9 cellular contexts compared by ENCODE assay signal in genomic region chr12:8031017-8031416, GRCh38. TPM values are rescaled to one million over a fixed set of nuclear protein-coding genes. Genes with fewer than 3 reads are reported as not detected.
A peak's percentile ranks its signal among the peaks of the same experiment; 100 is the strongest.
DNase-seq lines count a peak whose midpoint lies in the region; ATAC-seq and TF ChIP-seq lines count a peak whose summit lies in the region.
"Not testable (repeated sequence)": the region's sequence is repeated elsewhere in the genome, so short reads cannot be mapped to it uniquely, and the experiment has no call there.
"Had no signal": no experiment of that assay in that cellular context is flagged by ENCODE, and none has a peak within 500 bp of the region (broad histone marks: within the 10 kb centered on the region; RNA-seq: fewer than 3 reads in every experiment).

No MANE protein-coding gene starts in this region.

- TF ChIP-seq CTCF in Caco-2 (IDR thresholded peaks at IDR 0.05; ENCODE audit: insufficient read depth in 1 of 2, low read depth in 1 of 2, low read length in 1 of 2, severe bottlenecking in 1 of 2, unreplicated experiment in 1 of 2); activated CD8-positive, alpha-beta T cell treated with anti-CD3 and anti-CD28 coated beads for 36 hours (IDR thresholded peaks at IDR 0.05); endodermal cell (conservative IDR thresholded peaks at IDR 0.05); nephron (IDR thresholded peaks at IDR 0.05; ENCODE audit: unreplicated experiment in 3 of 3); sigmoid colon (IDR thresholded peaks at IDR 0.05); type B pancreatic cell (conservative IDR thresholded peaks at IDR 0.05): not testable (repeated sequence)

- H3K36me3 Mint-ChIP-seq in Caco-2 (ENCODE audit: insufficient read depth, unreplicated experiment) = peaks cover 21% of the 10 kb centered on the region
- not testable (repeated sequence) for H3K36me3 Mint-ChIP-seq in T-cell; activated CD8-positive, alpha-beta T cell treated with anti-CD3 and anti-CD28 coated beads for 36 hours (ENCODE audit: low read depth); activated naive CD8-positive, alpha-beta T cell treated with anti-CD3 and anti-CD28 coated beads, Interleukin-2, amount 50 U/mL, for 24 hours (ENCODE audit: low read depth); endodermal cell (ENCODE audit: low read depth); nephron (ENCODE audit: low read depth); type B pancreatic cell

- H3K4me1 Mint-ChIP-seq in Caco-2 (ENCODE audit: low read depth, unreplicated experiment) (peaks cover 36% of the 10 kb centered on the region), T-cell (peaks cover 42 to 48% (median 42%) of the 10 kb centered on the region in 3 donors), endodermal cell (peaks cover 37% of the 10 kb centered on the region), nephron (peaks cover 37% of the 10 kb centered on the region), type B pancreatic cell (ENCODE audit: unreplicated experiment) (peaks cover 15% of the 10 kb centered on the region)
- peaks cover 38% of the 10 kb centered on the region for H3K4me1 Mint-ChIP-seq in activated CD8-positive, alpha-beta T cell treated with anti-CD3 and anti-CD28 coated beads for 36 hours (ENCODE audit: low read depth)
- H3K4me1 Mint-ChIP-seq in activated naive CD8-positive, alpha-beta T cell treated with anti-CD3 and anti-CD28 coated beads, Interleukin-2, amount 50 U/mL, for 24 hours = peaks cover 52% of the 10 kb centered on the region

- H3K27me3 Mint-ChIP-seq in Caco-2 (ENCODE audit: insufficient read depth, unreplicated experiment); T-cell; activated CD8-positive, alpha-beta T cell treated with anti-CD3 and anti-CD28 coated beads for 36 hours; activated naive CD8-positive, alpha-beta T cell treated with anti-CD3 and anti-CD28 coated beads, Interleukin-2, amount 50 U/mL, for 24 hours; endodermal cell (ENCODE audit: insufficient read depth); nephron (ENCODE audit: low read depth); type B pancreatic cell: not testable (repeated sequence)

- WGBS in endodermal cell (ENCODE audit: insufficient coverage in 1 of 2, insufficient read length in 1 of 2), 2 experiments = 90 to 95% methylated on average over 7 to 23 of the region's 23 CpGs
- 96 to 97% methylated on average over 23 of the region's 23 CpGs for WGBS in sigmoid colon, 2 donors

- H3K9ac ChIP-seq in endodermal cell (ENCODE audit: extremely low read depth, low read length, poor library complexity, severe bottlenecking) = not testable (repeated sequence)

- TF ChIP-seq POLR2A in sigmoid colon (IDR thresholded peaks at IDR 0.05) = not testable (repeated sequence)

- CTCF ChIA-PET in Caco-2 (lab: Charles Lee); T-cell (lab: Charles Lee): not testable (repeated sequence)
- CTCF ChIA-PET in activated CD8-positive, alpha-beta T cell treated with anti-CD3 and anti-CD28 coated beads for 36 hours (lab: Charles Lee) = interaction anchor here (1.3 kb wide), 1 partner anchor 13 kb away, joined by 3 read pairs; no protein-coding TSS in a partner anchor

- intact Hi-C loops in Caco-2 (cut with micrococcal nuclease; ENCODE audit: unreplicated experiment); activated CD8-positive, alpha-beta T cell treated with anti-CD3 and anti-CD28 coated beads for 36 hours (cut with micrococcal nuclease); sigmoid colon (cut with DNase I): not testable (repeated sequence)

- H3K4me3 Mint-ChIP-seq in Caco-2 (ENCODE audit: unreplicated experiment) (peak overlapping the region; percentile 89), T-cell (peak overlapping the region in 2 of 3 donors; percentile 39 to 88), endodermal cell (peak overlapping the region; percentile 74), nephron (peak overlapping the region; percentile 81 to 83 (median 82)), type B pancreatic cell (peak overlapping the region; percentile 74)
- peak overlapping the region; percentile 35 for H3K4me3 Mint-ChIP-seq in activated CD8-positive, alpha-beta T cell treated with anti-CD3 and anti-CD28 coated beads for 36 hours
- peak overlapping the region; percentile 84 for H3K4me3 Mint-ChIP-seq in activated naive CD8-positive, alpha-beta T cell treated with anti-CD3 and anti-CD28 coated beads, Interleukin-2, amount 50 U/mL, for 24 hours

- POLR2A ChIA-PET in Caco-2 (lab: Charles Lee); activated CD8-positive, alpha-beta T cell treated with anti-CD3 and anti-CD28 coated beads for 36 hours (lab: Charles Lee): not testable (repeated sequence)
- POLR2A ChIA-PET in T-cell (lab: Charles Lee) = interaction anchor here in 1 of 2 donors (0.7 kb wide), 1 partner anchor 51 kb away, joined by 9 read pairs; no protein-coding TSS in a partner anchor

- H3K9me3 ChIP-seq in Caco-2; endodermal cell (ENCODE audit: control insufficient read depth, low read length); sigmoid colon: not testable (repeated sequence)

- not testable (repeated sequence) for H3K27ac Mint-ChIP-seq in Caco-2 (ENCODE audit: unreplicated experiment); T-cell; activated CD8-positive, alpha-beta T cell treated with anti-CD3 and anti-CD28 coated beads for 36 hours; activated naive CD8-positive, alpha-beta T cell treated with anti-CD3 and anti-CD28 coated beads, Interleukin-2, amount 50 U/mL, for 24 hours; endodermal cell; nephron; type B pancreatic cell

- not testable (repeated sequence) for BruUV-seq in Caco-2 (replicated peaks; lab: Mats Ljungman, UMichigan)

- not testable (repeated sequence) for ATAC-seq in T-cell (replicated peaks in 1 of 4); activated CD8-positive, alpha-beta T cell treated with anti-CD3 and anti-CD28 coated beads for 36 hours; activated naive CD8-positive, alpha-beta T cell treated with anti-CD3 and anti-CD28 coated beads, Interleukin-2, amount 50 U/mL, for 24 hours

- DNase-seq in Caco-2; T-cell; activated CD8-positive, alpha-beta T cell treated with anti-CD3 and anti-CD28 coated beads for 36 hours; activated naive CD8-positive, alpha-beta T cell treated with anti-CD3 and anti-CD28 coated beads, Interleukin-2, amount 50 U/mL, for 24 hours; endodermal cell; sigmoid colon; type B pancreatic cell (ENCODE audit: extremely low spot score, unreplicated experiment): not testable (repeated sequence)

- H3K36me3 ChIP-seq in Caco-2 (ENCODE audit: control insufficient read depth, insufficient read depth, low read length); endodermal cell (ENCODE audit: control insufficient read depth, insufficient read depth, low read length); sigmoid colon: not testable (repeated sequence)

- H3K4me3 ChIP-seq in Caco-2 (ENCODE audit: low read depth, low read length); endodermal cell (ENCODE audit: low read length); sigmoid colon: not testable (repeated sequence)

- TF ChIP-seq EP300 in sigmoid colon (IDR thresholded peaks at IDR 0.05) = not testable (repeated sequence)

- not testable (repeated sequence) for H3K9me3 Mint-ChIP-seq in Caco-2 (ENCODE audit: unreplicated experiment); T-cell; activated CD8-positive, alpha-beta T cell treated with anti-CD3 and anti-CD28 coated beads for 36 hours; activated naive CD8-positive, alpha-beta T cell treated with anti-CD3 and anti-CD28 coated beads, Interleukin-2, amount 50 U/mL, for 24 hours; endodermal cell; nephron; type B pancreatic cell

- H3K4me1 ChIP-seq in Caco-2 (peaks cover 27% of the 10 kb centered on the region), sigmoid colon (peaks cover 0 to 36% (median 35%) of the 10 kb centered on the region in 4 donors)
- H3K4me1 ChIP-seq in endodermal cell (ENCODE audit: control insufficient read depth, insufficient read depth, low read length) = not testable (repeated sequence)

- H3K27me3 ChIP-seq in Caco-2 (replicated peaks; ENCODE audit: control insufficient read depth, insufficient read depth, low read length); endodermal cell (ENCODE audit: control insufficient read depth, insufficient read depth, low read length, poor library complexity, severe bottlenecking); sigmoid colon: not testable (repeated sequence)

- not testable (repeated sequence) for H3K27ac ChIP-seq in endodermal cell (ENCODE audit: low read depth, low read length)
- H3K27ac ChIP-seq in sigmoid colon = peak overlapping the region; percentile 94 to 98 (median 98)

RNA-seq across cellular contexts. Expression of gene FOXJ2, which starts 1.5 kb away (rescaled TPM):
- total RNA-seq in Caco-2 (2022) (18.7 and 19.4 TPM in 2 replicates), T-cell (10 to 100 TPM; 24.5 to 31.9 (median 28.2) TPM), endodermal cell (10 to 100 TPM; 10.8 to 21.2 TPM), sigmoid colon (10 to 100 TPM; 12.5 to 17.1 (median 15.7) TPM), type B pancreatic cell (ENCODE audit: low replicate concordance) (15.6 and 35.5 TPM in 2 replicates)
- total RNA-seq in activated CD8-positive, alpha-beta T cell treated with anti-CD3 and anti-CD28 coated beads for 36 hours = 10 to 100 TPM; 11.1 to 12.8 TPM
- 13.5 TPM for polyA plus RNA-seq in endodermal cell (2013, experiment 1 of 2)
- 13.4 TPM for polyA plus RNA-seq in endodermal cell (2013, experiment 2 of 2)
- 1 to 10 TPM; 2.8 to 8.6 (median 4.8) TPM for polyA plus RNA-seq in sigmoid colon

RNA-seq across cellular contexts. Expression of gene C3AR1, which starts 35.1 kb away (rescaled TPM):
- not detected in 2 replicates for total RNA-seq in Caco-2 (2022)
- total RNA-seq in T-cell = 1 to 10 TPM in 4 of 5 donors, under 1 TPM in 1; 0.68 to 5.1 (median 2.4) TPM
- total RNA-seq in activated CD8-positive, alpha-beta T cell treated with anti-CD3 and anti-CD28 coated beads for 36 hours = 1 to 10 TPM; 1.1 to 1.4 TPM
- total RNA-seq in endodermal cell = not detected
- polyA plus RNA-seq in endodermal cell (2013, experiment 1 of 2) = not detected
- not detected for polyA plus RNA-seq in endodermal cell (2013, experiment 2 of 2)
- total RNA-seq in sigmoid colon = 10 to 100 TPM in 3 of 4 donors, 1 to 10 TPM in 1; 6.6 to 16.8 (median 12.2) TPM
- polyA plus RNA-seq in sigmoid colon = 10 to 100 TPM in 1 of 3 donors, 1 to 10 TPM in 2; 7.6 to 27.3 (median 9.0) TPM
- total RNA-seq in type B pancreatic cell (ENCODE audit: low replicate concordance) = not detected in 2 replicates
- total RNA-seq: PC-3 had no signal

RNA-seq across cellular contexts. Expression of gene NECAP1, which starts 51.1 kb away (rescaled TPM):
- total RNA-seq in Caco-2 (2022) (49.1 and 50.1 TPM in 2 replicates), T-cell (10 to 100 TPM; 43.9 to 86.6 (median 46.4) TPM), endodermal cell (10 to 100 TPM; 19.9 to 33.9 TPM), sigmoid colon (10 to 100 TPM; 23.9 to 31.0 (median 25.2) TPM), type B pancreatic cell (ENCODE audit: low replicate concordance) (26.9 and 61.4 TPM in 2 replicates)
- total RNA-seq in activated CD8-positive, alpha-beta T cell treated with anti-CD3 and anti-CD28 coated beads for 36 hours = 10 to 100 TPM; 26.7 to 29.6 TPM
- polyA plus RNA-seq in endodermal cell (2013, experiment 1 of 2) = 20.3 TPM
- polyA plus RNA-seq in endodermal cell (2013, experiment 2 of 2) = 20.1 TPM
- polyA plus RNA-seq in sigmoid colon = 10 to 100 TPM; 21.3 to 45.5 (median 33.0) TPM

Comparison
In these comparisons a context has a peak if more than half of its experiments do, and no peak if none do; other contexts are left out.
1. H3K4me3 Mint-ChIP-seq: peak in every context shown above with its lines; median percentile 89 in Caco-2; 84 in activated naive CD8-positive, alpha-beta T cell treated with anti-CD3 and anti-CD28 coated beads, Interleukin-2, amount 50 U/mL, for 24 hours; 82 in nephron; 74 in endodermal cell; 74 in type B pancreatic cell; 64 in T-cell; 35 in activated CD8-positive, alpha-beta T cell treated with anti-CD3 and anti-CD28 coated beads for 36 hours.